Comparison of ENCODE assay signal across 14 cellular contexts in genomic region chr7:74022507-74022906, GRCh38. TPM values are rescaled to one million over a fixed set of nuclear protein-coding genes. Genes with fewer than 3 reads are reported as not detected.
"Had no signal": no experiment of that assay in that cellular context is flagged by ENCODE, and none has a peak within 500 bp of the region (broad histone marks: within the 10 kb centered on the region; RNA-seq: fewer than 3 reads in every experiment).

No MANE protein-coding gene starts in this region.

- H3K27me3 ChIP-seq: cardiac muscle cell, tibial nerve had no signal

- ATAC-seq: activated CD4-positive, CD25-positive, alpha-beta regulatory T cell treated with anti-CD3 and anti-CD28 coated beads, Interleukin-2, amount 50 U/mL, for 24 hours; activated naive CD8-positive, alpha-beta T cell treated with anti-CD3 and anti-CD28 coated beads, Interleukin-2, amount 50 U/mL, for 24 hours; stimulated activated effector memory CD8-positive, alpha-beta T cell treated with anti-CD3 and anti-CD28 coated beads, Interleukin-12 subunit alpha, Interleukin-12 subunit beta, amount 100 ng/mL, for 72 hours had no signal

- H3K4me1 ChIP-seq: foreskin keratinocyte had no signal

- H3K4me3 ChIP-seq: cardiac muscle cell, tibial nerve had no signal

- H3K27ac ChIP-seq: cardiac muscle cell, foreskin keratinocyte, heart left ventricle, neutrophil had no signal

- H3K36me3 ChIP-seq: cardiac muscle cell, heart left ventricle, neutrophil, tibial nerve had no signal

- H3K9me3 ChIP-seq: heart left ventricle, neutrophil, tibial nerve had no signal

- DNase-seq: activated CD4-positive, alpha-beta T cell treated with anti-CD3 and anti-CD28 coated beads, Interleukin-2, amount 50 U/mL, for 1 hour; activated CD8-positive, alpha-beta memory T cell treated with anti-CD3 and anti-CD28 coated beads for 24 hours; activated naive CD4-positive, alpha-beta T cell treated with anti-CD3 and anti-CD28 coated beads for 36 hours; activated naive CD8-positive, alpha-beta T cell treated with anti-CD3 and anti-CD28 coated beads, Interleukin-2, amount 50 U/mL, for 24 hours; foreskin keratinocyte; naive B cell had no signal

RNA-seq across cellular contexts. Expression of gene ELN, which starts 5.5 kb away (rescaled TPM):
- total RNA-seq: activated T-helper 1 cell treated with anti-CD3 and anti-CD28 coated beads, Interleukin-12 subunit alpha, Interleukin-12 subunit beta, Interleukin-2, Interleukin-4 antibody, amounts not matched to agents 30 ng/mL and 10 ng/mL and 1 ng/mL, durations not matched to agents 14 hours and 24 hours and 36 hours; foreskin keratinocyte; T-helper 2 cell treated with Interferon-gamma antibody and Interleukin-4, amounts not matched to agents 100 ng/mL and 5 ng/mL, for 36 hours had no signal
- polyA plus RNA-seq: cardiac muscle cell, foreskin keratinocyte had no signal
